Comparison of ENCODE assay signal across 18 cellular contexts in genomic region chrY:12837550-12837949, GRCh38.
DNase-seq lines count a peak whose midpoint lies in the region; ATAC-seq and TF ChIP-seq lines count a peak whose summit lies in the region.
"Had no signal": no experiment of that assay in that cellular context is flagged by ENCODE, and none has a peak within 500 bp of the region (broad histone marks: within the 10 kb centered on the region; RNA-seq: fewer than 3 reads in every experiment).

No MANE protein-coding gene starts in this region.

- H3K36me3 Mint-ChIP-seq in central memory CD8-positive, alpha-beta T cell (ENCODE audit: insufficient read depth): peaks cover 38% of the 10 kb centered on the region

- DNase-seq in Right ventricle myocardium inferior (ENCODE audit: missing footprints) (peak; percentile 21), cardiac septum (ENCODE audit: low spot score) (no peak), medulla oblongata (ENCODE audit: extremely low spot score) (peak; percentile 7), ascending aorta (ENCODE audit: low spot score in 2 of 2) (no peak), KG1 (lab: John Stamatoyannopoulos, UW) (no peak)
- DNase-seq in central memory CD8-positive, alpha-beta T cell (ENCODE audit: low spot score in 2 of 2): no peak
- DNase-seq: 8988T; Calu3; CD8-positive, alpha-beta T cell; DMS79 treated with DMSO at 0.1 percent for 48 hours; GF-D8; GOT3; H7; HFFc6 had no signal

- H3K27ac Mint-ChIP-seq in central memory CD8-positive, alpha-beta T cell (ENCODE audit: low read depth): peak overlapping the region; percentile 10
- H3K27ac Mint-ChIP-seq: B cell; CD8-positive, alpha-beta T cell; HFFc6 had no signal

- H3K9me3 ChIP-seq in ascending aorta: no peaks in the 10 kb centered on the region
- H3K9me3 ChIP-seq: BLaER1 treated with 17β-estradiol and CSF1 and Interleukin-3, amounts not matched to agents 10 nM and 100 nM had no signal

- H3K27me3 Mint-ChIP-seq in central memory CD8-positive, alpha-beta T cell: no peaks in the 10 kb centered on the region
- H3K27me3 Mint-ChIP-seq: B cell had no signal

- no peak overlapping the region for H3K4me3 Mint-ChIP-seq in central memory CD8-positive, alpha-beta T cell
- H3K4me3 Mint-ChIP-seq: B cell; CD8-positive, alpha-beta T cell; HFFc6 had no signal

- no peak overlapping the region for H3K4me3 ChIP-seq in ascending aorta
- H3K4me3 ChIP-seq: BLaER1 treated with 17β-estradiol and CSF1 and Interleukin-3, amounts not matched to agents 10 nM and 100 nM had no signal

- no peaks in the 10 kb centered on the region for H3K4me1 ChIP-seq in ascending aorta
- H3K4me1 ChIP-seq: BLaER1 treated with 17β-estradiol and CSF1 and Interleukin-3, amounts not matched to agents 10 nM and 100 nM had no signal

- no peak for TF ChIP-seq CTCF in ascending aorta (IDR thresholded peaks at IDR 0.05)

- ATAC-seq in Right ventricle myocardium inferior (no peak), GM18867 (IDR thresholded peaks at IDR 0.05; ENCODE audit: unreplicated experiment) (no peak)
- ATAC-seq in central memory CD8-positive, alpha-beta T cell (replicated peaks; ENCODE audit: extremely low read depth, poor library complexity, severe bottlenecking): no peak
- ATAC-seq: CD8-positive, alpha-beta T cell; HCT116 had no signal

- no peak overlapping the region for H3K27ac ChIP-seq in ascending aorta
- H3K27ac ChIP-seq: BLaER1 treated with 17β-estradiol and CSF1 and Interleukin-3, amounts not matched to agents 10 nM and 100 nM had no signal

- H3K36me3 ChIP-seq in ascending aorta: no peaks in the 10 kb centered on the region
- H3K36me3 ChIP-seq: BLaER1 treated with 17β-estradiol and CSF1 and Interleukin-3, amounts not matched to agents 10 nM and 100 nM had no signal

- no peaks in the 10 kb centered on the region for H3K27me3 ChIP-seq in ascending aorta
- H3K27me3 ChIP-seq: BLaER1 treated with 17β-estradiol and CSF1 and Interleukin-3, amounts not matched to agents 10 nM and 100 nM had no signal

- no peaks in the 10 kb centered on the region for H3K9me3 Mint-ChIP-seq in central memory CD8-positive, alpha-beta T cell
- H3K9me3 Mint-ChIP-seq: CD8-positive, alpha-beta T cell; HFFc6 had no signal

- peaks cover 15% of the 10 kb centered on the region for H3K4me1 Mint-ChIP-seq in central memory CD8-positive, alpha-beta T cell
- H3K4me1 Mint-ChIP-seq: B cell had no signal

- intact Hi-C loops in Right ventricle myocardium inferior (cut with DNase I) (no loop called here), cardiac septum (cut with DNase I) (no loop called here), ascending aorta (cut with DNase I) (no loop called here)

Comparison
In these comparisons a context has a peak if more than half of its experiments do, and no peak if none do; other contexts are left out.
1. DNase-seq: peak in Right ventricle myocardium inferior (single experiment) and medulla oblongata (single experiment); none in cardiac septum (single experiment), central memory CD8-positive, alpha-beta T cell (0 of 2), ascending aorta (0 of 2) and KG1 (single experiment).